Comparison of ENCODE assay signal across 15 cellular contexts in genomic region chr3:13075318-13075717, GRCh38.
"Had no signal": no experiment of that assay in that cellular context is flagged by ENCODE, and none has a peak within 500 bp of the region (broad histone marks: within the 10 kb centered on the region; RNA-seq: fewer than 3 reads in every experiment).

No MANE protein-coding gene starts in this region.

- DNase-seq: activated CD4-positive, alpha-beta T cell treated with anti-CD3 and anti-CD28 coated beads, Interleukin-2, amount 50 U/mL, for 4 hours; activated T-cell treated with anti-CD3 and anti-CD28 coated beads, Interleukin-2, amount 50 U/mL, for 1 hour; amniotic stem cell; endodermal cell; glutamatergic neuron; naive thymus-derived CD4-positive, alpha-beta T cell; nucleus accumbens; right lobe of liver; stimulated activated CD4-positive, alpha-beta T cell treated with anti-CD3 and anti-CD28 coated beads, Interleukin-2, amount 100 ng/mL, for 24 hours; stimulated activated naive CD8-positive, alpha-beta T cell treated with anti-CD3 and anti-CD28 coated beads, Interleukin-15, Interleukin-2, amounts not matched to agents 100 U/mL and 50 U/mL, for 24 hours had no signal

- H3K4me3 ChIP-seq: prostate gland, right lobe of liver had no signal

- H3K4me1 ChIP-seq: prostate gland had no signal

- ATAC-seq: naive thymus-derived CD4-positive, alpha-beta T cell; stimulated activated naive CD8-positive, alpha-beta T cell treated with anti-CD3 and anti-CD28 coated beads, Interleukin-15, Interleukin-2, amounts not matched to agents 100 U/mL and 50 U/mL, for 24 hours had no signal

- H3K27me3 ChIP-seq: right lobe of liver had no signal

- H3K9me3 Mint-ChIP-seq: activated naive CD4-positive, alpha-beta T cell treated with anti-CD3 and anti-CD28 coated beads, Interleukin-2, amount 50 U/mL, for 24 hours; central memory CD8-positive, alpha-beta T cell; endodermal cell had no signal

- H3K36me3 ChIP-seq: prostate gland, right lobe of liver had no signal

- H3K27ac Mint-ChIP-seq: activated naive CD4-positive, alpha-beta T cell treated with anti-CD3 and anti-CD28 coated beads, Interleukin-2, amount 50 U/mL, for 24 hours; dendritic cell treated with granulocyte-macrophage colony-stimulating factor and Interleukin-4, amounts not matched to agents 40 ng/mL and 50 ng/mL, for 4 days; endodermal cell had no signal

- H3K4me3 Mint-ChIP-seq: central memory CD8-positive, alpha-beta T cell; dendritic cell treated with granulocyte-macrophage colony-stimulating factor and Interleukin-4, amounts not matched to agents 40 ng/mL and 50 ng/mL, for 4 days; endodermal cell had no signal

- H3K9me3 ChIP-seq: prostate gland, right lobe of liver had no signal

- H3K36me3 Mint-ChIP-seq: activated naive CD4-positive, alpha-beta T cell treated with anti-CD3 and anti-CD28 coated beads, Interleukin-2, amount 50 U/mL, for 24 hours; brain; naive thymus-derived CD4-positive, alpha-beta T cell had no signal

- H3K27ac ChIP-seq: prostate gland, right lobe of liver had no signal
